Comparison of ENCODE assay signal across 18 cellular contexts in the genomic region with DNA sequence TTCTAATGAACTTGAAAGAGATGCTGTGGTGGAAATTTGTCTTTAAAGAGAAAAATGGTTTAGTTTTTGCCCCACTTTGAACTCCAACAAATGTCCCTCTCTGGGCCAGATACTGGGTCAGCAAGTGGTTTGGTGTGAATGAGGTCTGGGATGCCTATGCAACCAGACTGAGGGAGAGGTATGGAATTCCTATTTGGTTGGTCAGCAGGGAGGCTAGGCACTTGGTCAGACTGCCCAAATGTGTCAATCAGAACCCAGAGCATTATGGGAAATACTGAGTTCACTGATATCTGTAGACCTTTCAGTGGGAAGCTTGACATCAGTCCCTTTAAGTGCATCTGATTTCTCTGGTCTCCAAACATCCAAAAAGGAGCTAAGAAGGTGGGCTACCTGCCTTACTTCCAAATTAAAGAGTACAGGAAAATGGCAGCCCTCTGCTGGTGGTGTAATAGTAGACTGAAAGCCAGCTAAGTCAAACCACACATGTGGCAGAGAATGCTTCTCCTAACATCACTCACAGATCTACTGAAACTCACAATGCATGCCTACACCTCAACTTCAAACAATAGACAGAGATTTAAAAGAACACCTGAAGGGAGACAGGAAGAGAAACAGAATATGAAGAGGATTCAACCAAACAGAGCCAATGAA.
A peak's percentile ranks its signal among the peaks of the same experiment; 100 is the strongest.
DNase-seq lines count a peak whose midpoint lies in the region; ATAC-seq and TF ChIP-seq lines count a peak whose summit lies in the region.
"Had no signal": no experiment of that assay in that cellular context is flagged by ENCODE, and none has a peak within 500 bp of the region (broad histone marks: within the 10 kb centered on the region; RNA-seq: fewer than 3 reads in every experiment).

No MANE protein-coding gene starts in this region.

- H3K4me3 ChIP-seq in IMR-90 (ENCODE audit: insufficient read depth, low read depth, low read length) (no peak overlapping the region), heart right ventricle (no peak overlapping the region)
- H3K4me3 ChIP-seq in CD4-positive, alpha-beta memory T cell (ENCODE audit: low read length in 2 of 2) = no peak overlapping the region
- H3K4me3 ChIP-seq: MG63 had no signal

- H3K4me1 ChIP-seq in IMR-90 (ENCODE audit: control insufficient read depth, insufficient read depth, low read length) = no peaks in the 10 kb centered on the region
- no peaks in the 10 kb centered on the region for H3K4me1 ChIP-seq in heart right ventricle
- H3K4me1 ChIP-seq in CD4-positive, alpha-beta memory T cell (ENCODE audit: insufficient read depth, low read length) = no peaks in the 10 kb centered on the region
- H3K4me1 ChIP-seq: Caco-2 had no signal

- no peak overlapping the region for H2AFZ ChIP-seq in IMR-90 (replicated peaks; ENCODE audit: low read length, poor library complexity)

- H3K4me2 ChIP-seq in IMR-90 (ENCODE audit: low read depth, low read length) = no peak overlapping the region

- CTCF ChIA-PET in IMR-90 (lab: Yijun Ruan, JAX) = no interaction called here
- CTCF ChIA-PET in WTC11 (lab: Charles Lee) = no interaction called here
- CTCF ChIA-PET in CD4-positive, alpha-beta memory T cell (lab: Charles Lee; ENCODE audit: partially characterized antibody) = no interaction called here

- no peak overlapping the region; the same call in 1 of the 2 replicates for H2AK5ac ChIP-seq in IMR-90 (ENCODE audit: low read depth, low read length)

- H3K27me3 ChIP-seq in IMR-90 (ENCODE audit: control insufficient read depth, insufficient read depth, low read length) (no peaks in the 10 kb centered on the region), heart right ventricle (no peaks in the 10 kb centered on the region)
- no peaks in the 10 kb centered on the region for H3K27me3 ChIP-seq in CD4-positive, alpha-beta memory T cell (ENCODE audit: insufficient read depth, low read length)
- H3K27me3 ChIP-seq: MG63 had no signal

- H3K56ac ChIP-seq in IMR-90 (ENCODE audit: extremely low read depth, insufficient read depth, low read length) = no peak overlapping the region

- H2BK120ac ChIP-seq in IMR-90 (ENCODE audit: low read depth, low read length) = no peak overlapping the region

- no peak overlapping the region for H3K14ac ChIP-seq in IMR-90 (replicated peaks; ENCODE audit: low read depth, low read length)

- TF ChIP-seq CTCF in IMR-90 (conservative IDR thresholded peaks at IDR 0.05; ENCODE audit: low read depth, low read length) = no peak
- TF ChIP-seq CTCF in WTC11 (IDR thresholded peaks at IDR 0.05) = no peak
- no peak for TF ChIP-seq CTCF in heart right ventricle (IDR thresholded peaks at IDR 0.05)
- TF ChIP-seq CTCF in natural killer cell (IDR thresholded peaks at IDR 0.05) = no peak

- no TSS peak for BruUV-seq in IMR-90 (replicated peaks; lab: Mats Ljungman, UMichigan)

- H3K9me3 ChIP-seq in IMR-90 (ENCODE audit: control insufficient read depth, insufficient read depth, low read length) (peaks cover 2% of the 10 kb centered on the region; the same call in 1 of the 2 replicates), heart right ventricle (peaks cover 0 to 7% (median 0%) of the 10 kb centered on the region in 11 donors)
- H3K9me3 ChIP-seq in CD4-positive, alpha-beta memory T cell (ENCODE audit: control insufficient read depth in 1 of 2, low read length in 2 of 2) = no peaks in the 10 kb centered on the region
- H3K9me3 ChIP-seq: Caco-2, MG63 had no signal

- no peak overlapping the region; the same call in 1 of the 2 replicates for H3K4ac ChIP-seq in IMR-90 (ENCODE audit: low read depth, low read length)

- intact Hi-C loops in IMR-90 (cut with micrococcal nuclease) (no loop called here), heart right ventricle (cut with DNase I) (no loop called here), natural killer cell (cut with micrococcal nuclease) (no loop called here)
- intact Hi-C loops in CD4-positive, alpha-beta memory T cell (cut with micrococcal nuclease) = no loop called here

- H3K27me3 Mint-ChIP-seq in WTC11 (ENCODE audit: low read depth) (no peaks in the 10 kb centered on the region), natural killer cell (ENCODE audit: low read depth in 2 of 2) (no peaks in the 10 kb centered on the region)
- H3K27me3 Mint-ChIP-seq in CD4-positive, alpha-beta memory T cell = no peaks in the 10 kb centered on the region

- no peaks in the 10 kb centered on the region for H3K9me3 Mint-ChIP-seq in WTC11
- H3K9me3 Mint-ChIP-seq in CD4-positive, alpha-beta memory T cell = peaks cover 0 to 4% (median 0%) of the 10 kb centered on the region in 8 donors
- H3K9me3 Mint-ChIP-seq in natural killer cell = peaks cover 5 to 9% of the 10 kb centered on the region in 2 donors

- no peak overlapping the region for H3K9ac ChIP-seq in IMR-90 (ENCODE audit: low read depth, low read length)

- H3K4me3 Mint-ChIP-seq in WTC11 (no peak overlapping the region), natural killer cell (no peak overlapping the region)
- H3K4me3 Mint-ChIP-seq in CD4-positive, alpha-beta memory T cell = no peak overlapping the region
- H3K4me3 Mint-ChIP-seq: HFFc6 had no signal

- no peak overlapping the region for H4K8ac ChIP-seq in IMR-90 (ENCODE audit: low read depth in 2 of 2, low read length in 2 of 2)

- no peak overlapping the region for H4K5ac ChIP-seq in IMR-90 (ENCODE audit: low read depth, low read length)

- H2AK9ac ChIP-seq in IMR-90 (replicated peaks; ENCODE audit: low read depth, low read length, poor library complexity) = no peak overlapping the region

- no peaks in the 10 kb centered on the region for H4K20me1 ChIP-seq in IMR-90 (ENCODE audit: insufficient read depth, low read length)

- H3K79me1 ChIP-seq in IMR-90 (ENCODE audit: low read depth in 1 of 2, low read length in 2 of 2) = no peaks in the 10 kb centered on the region

- no peak overlapping the region for H3K27ac ChIP-seq in IMR-90 (ENCODE audit: insufficient read depth, low read length)
- no peak overlapping the region for H3K27ac ChIP-seq in heart right ventricle
- no peak overlapping the region for H3K27ac ChIP-seq in CD4-positive, alpha-beta memory T cell (ENCODE audit: low read depth, low read length)

- H3K18ac ChIP-seq in IMR-90 (ENCODE audit: low read depth, low read length) = no peak overlapping the region

- H3K36me3 Mint-ChIP-seq in WTC11 (no peaks in the 10 kb centered on the region), natural killer cell (peaks cover 7% of the 10 kb centered on the region)
- no peaks in the 10 kb centered on the region for H3K36me3 Mint-ChIP-seq in CD4-positive, alpha-beta memory T cell

- H3K23ac ChIP-seq in IMR-90 (ENCODE audit: low read depth, low read length) = no peak overlapping the region

- H2BK15ac ChIP-seq in IMR-90 (ENCODE audit: low read depth, low read length) = no peak overlapping the region

- dilution Hi-C loops in IMR-90 (cut with HindIII; ENCODE audit: low sequenced_read_pairs, unreplicated experiment) = no loop called here

- TF ChIP-seq RAD21 in IMR-90 (IDR thresholded peaks at IDR 0.05; ENCODE audit: low read length) = no peak

- DNase-seq in ELR (ENCODE audit: low read depth) (peak; percentile 19), IMR-90 (no peak), WTC11 (ENCODE audit: low spot score) (no peak), kidney tubule cell (ENCODE audit: low spot score) (peak; percentile 1), heart right ventricle (no peak), natural killer cell (no peak)
- DNase-seq in CD4-positive, alpha-beta memory T cell = no peak
- DNase-seq: AML-193, Caco-2, DMS53, HFFc6, Karpas-422, MG63, NCI-H1092 treated with DMSO at 0.1 percent for 48 hours, NCI-H345, SHP77 treated with DMSO at 0.1 percent for 48 hours had no signal

- ATAC-seq in IMR-90 (ENCODE audit: low read depth) (no peak), WTC11 (peak; percentile 69), heart right ventricle (no peak), HG02973 (IDR thresholded peaks at IDR 0.05; ENCODE audit: unreplicated experiment) (no peak), natural killer cell (no peak)
- ATAC-seq: HepG2 had no signal

- H4K91ac ChIP-seq in IMR-90 (ENCODE audit: insufficient read depth, low read depth, low read length) = no peak overlapping the region

- 0 out of 2 replicates have a peak overlapping the region, but pooled peaks have one; percentile 20 for H2BK20ac ChIP-seq in IMR-90 (ENCODE audit: low read depth, low read length)

- TF ChIP-seq POLR2A in IMR-90 (IDR thresholded peaks at IDR 0.05; ENCODE audit: low read depth, low read length) = no peak

- no peaks in the 10 kb centered on the region for H3K9me1 ChIP-seq in IMR-90 (ENCODE audit: insufficient read depth, low read length)

- H3K4me1 Mint-ChIP-seq in WTC11 (peaks cover 2% of the 10 kb centered on the region; the same call in 1 of the 2 replicates), natural killer cell (no peaks in the 10 kb centered on the region)
- H3K4me1 Mint-ChIP-seq in CD4-positive, alpha-beta memory T cell = no peaks in the 10 kb centered on the region

- in situ Hi-C loops in IMR-90 (cut with MboI; ENCODE audit: low sequenced_read_pairs) = no loop called here

- H2BK5ac ChIP-seq in IMR-90 (ENCODE audit: low read depth, low read length, poor library complexity, severe bottlenecking) = no peak overlapping the region

- POLR2A ChIA-PET in IMR-90 (lab: Charles Lee; ENCODE audit: unreplicated experiment) (no interaction called here), WTC11 (lab: Charles Lee) (no interaction called here)
- POLR2A ChIA-PET in CD4-positive, alpha-beta memory T cell (lab: Charles Lee; ENCODE audit: partially characterized antibody) = no interaction called here

- H3K27ac Mint-ChIP-seq in WTC11 (no peak overlapping the region), natural killer cell (no peak overlapping the region)
- H3K27ac Mint-ChIP-seq in CD4-positive, alpha-beta memory T cell = no peak overlapping the region
- H3K27ac Mint-ChIP-seq: HFFc6 had no signal

- H3K36me3 ChIP-seq in IMR-90 (ENCODE audit: control insufficient read depth, insufficient read depth, low read length) (no peaks in the 10 kb centered on the region), heart right ventricle (no peaks in the 10 kb centered on the region)
- no peaks in the 10 kb centered on the region for H3K36me3 ChIP-seq in CD4-positive, alpha-beta memory T cell (ENCODE audit: insufficient read depth, low read length)
- H3K36me3 ChIP-seq: MG63 had no signal

TF ChIP-seq in IMR-90, 13 proteins besides CTCF, POLR2A, EP300 and RAD21 (continues in another document):
- TF ChIP-seq SMC3 (IDR thresholded peaks at IDR 0.05; ENCODE audit: low read depth, low read length) = no peak

TF ChIP-seq in WTC11, 78 proteins besides CTCF, POLR2A, EP300 and RAD21 (continues in another document):
- TF ChIP-seq, protein P1, sequence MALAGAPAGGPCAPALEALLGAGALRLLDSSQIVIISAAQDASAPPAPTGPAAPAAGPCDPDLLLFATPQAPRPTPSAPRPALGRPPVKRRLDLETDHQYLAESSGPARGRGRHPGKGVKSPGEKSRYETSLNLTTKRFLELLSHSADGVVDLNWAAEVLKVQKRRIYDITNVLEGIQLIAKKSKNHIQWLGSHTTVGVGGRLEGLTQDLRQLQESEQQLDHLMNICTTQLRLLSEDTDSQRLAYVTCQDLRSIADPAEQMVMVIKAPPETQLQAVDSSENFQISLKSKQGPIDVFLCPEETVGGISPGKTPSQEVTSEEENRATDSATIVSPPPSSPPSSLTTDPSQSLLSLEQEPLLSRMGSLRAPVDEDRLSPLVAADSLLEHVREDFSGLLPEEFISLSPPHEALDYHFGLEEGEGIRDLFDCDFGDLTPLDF (CRISPR knock-in tag; IDR thresholded peaks at IDR 0.05) = no peak

Comparison
In these comparisons a context has a peak if more than half of its experiments do, and no peak if none do; other contexts are left out.
1. DNase-seq: peak in ELR (single experiment) and kidney tubule cell (single experiment); none in IMR-90 (single experiment), WTC11 (single experiment), heart right ventricle (0 of 2), CD4-positive, alpha-beta memory T cell (0 of 5) and natural killer cell (single experiment).